In the genomic region with DNA sequence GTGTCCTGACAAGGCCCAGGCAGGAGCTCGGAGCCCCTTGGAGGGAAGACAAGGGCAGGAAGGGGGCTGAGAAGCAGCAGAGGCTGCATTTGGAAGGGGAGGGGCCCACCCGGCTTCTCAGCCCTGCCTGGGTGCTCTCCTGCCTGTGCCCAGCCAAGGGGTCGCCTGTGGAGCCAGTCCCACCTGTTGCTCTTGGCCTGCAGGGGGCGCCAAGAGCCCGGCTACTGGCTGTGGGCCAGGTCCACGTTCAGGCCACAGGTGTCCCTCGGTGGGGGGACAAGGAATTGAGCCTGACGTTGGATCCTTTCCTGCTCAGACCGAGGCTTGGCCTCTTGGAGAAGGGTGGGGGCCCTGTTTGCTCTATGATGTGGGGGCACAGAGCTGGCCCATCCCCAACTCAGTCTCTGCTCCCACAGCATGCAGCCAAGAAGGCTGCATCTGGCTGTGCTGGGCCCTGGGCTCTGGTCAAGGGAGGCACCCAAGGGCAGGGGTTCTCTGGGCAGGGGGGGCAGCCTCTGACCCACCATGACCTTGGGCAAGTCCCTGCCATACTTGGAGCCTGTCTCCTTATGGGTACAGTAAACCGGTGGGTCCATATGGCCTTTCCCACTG, we compare ENCODE assay signal across 8 cellular contexts. TPM values are rescaled to one million over a fixed set of nuclear protein-coding genes. Genes with fewer than 3 reads are reported as not detected.
DNase-seq lines count a peak whose midpoint lies in the region; ATAC-seq and TF ChIP-seq lines count a peak whose summit lies in the region.

No MANE protein-coding gene starts in this region.

- H3K36me3 Mint-ChIP-seq in CD4-positive, alpha-beta memory T cell, result no peaks in the 10 kb centered on the region

- peaks cover 0 to 2% (median 0%) of the 10 kb centered on the region in 4 donors for H3K4me1 Mint-ChIP-seq in CD4-positive, alpha-beta memory T cell

- no peaks in the 10 kb centered on the region for H3K9me3 Mint-ChIP-seq in CD4-positive, alpha-beta memory T cell

- H3K27ac Mint-ChIP-seq in CD4-positive, alpha-beta memory T cell, result no peak overlapping the region

- no peaks in the 10 kb centered on the region for H3K36me3 ChIP-seq in CD4-positive, alpha-beta memory T cell (ENCODE audit: insufficient read depth, low read length)
- H3K36me3 ChIP-seq in left lung, result no peaks in the 10 kb centered on the region

- peak; percentile 71 for TF ChIP-seq CTCF in astrocyte of the cerebellum (IDR thresholded peaks at IDR 0.05; ENCODE audit: low read depth, low read length, missing control alignments)
- TF ChIP-seq CTCF in left lung (IDR thresholded peaks at IDR 0.05), result peak; percentile 58 to 77

- no peak overlapping the region for H3K27ac ChIP-seq in CD4-positive, alpha-beta memory T cell (ENCODE audit: low read depth, low read length)
- no peak overlapping the region for H3K27ac ChIP-seq in left lung

- POLR2A ChIA-PET in CD4-positive, alpha-beta memory T cell (lab: Charles Lee; ENCODE audit: partially characterized antibody), result interaction anchor here (1.0 kb wide), 1 partner anchor 285 kb away, joined by 3 read pairs; no protein-coding TSS in a partner anchor

- intact Hi-C loops in CD4-positive, alpha-beta memory T cell (cut with micrococcal nuclease), result loop anchor here (5.0 kb wide), 1 partner anchor 510 kb away; a partner anchor contains a TSS
- intact Hi-C loops in left lung (cut with DNase I), result loop anchor here in 1 of 2 donors (10.0 kb wide), 2 partner anchors 153 to 283 kb away; no protein-coding TSS in a partner anchor

- no peak overlapping the region for H3K4me3 ChIP-seq in CD4-positive, alpha-beta memory T cell (ENCODE audit: low read length in 2 of 2)
- H3K4me3 ChIP-seq in astrocyte of the cerebellum (ENCODE audit: low read depth, low read length) (no peak overlapping the region), left lung (no peak overlapping the region)

- no peaks in the 10 kb centered on the region for H3K27me3 ChIP-seq in CD4-positive, alpha-beta memory T cell (ENCODE audit: insufficient read depth, low read length)
- peaks cover 0 to 32% of the 10 kb centered on the region in 2 donors for H3K27me3 ChIP-seq in left lung

- H3K4me3 Mint-ChIP-seq in CD4-positive, alpha-beta memory T cell, result no peak overlapping the region

- CTCF ChIA-PET in CD4-positive, alpha-beta memory T cell (lab: Charles Lee; ENCODE audit: partially characterized antibody), result interaction anchor here (0.6 to 2.2 kb wide), 6 partner anchors 8 to 833 kb away, joined by 3 to 9 read pairs (median 3); no protein-coding TSS in a partner anchor

- ATAC-seq in left lung (peak; percentile 76), GM19035 (IDR thresholded peaks at IDR 0.05; ENCODE audit: unreplicated experiment) (no peak)

- peak in 4 of 5 donors; percentile 34 to 48 (median 40) for DNase-seq in CD4-positive, alpha-beta memory T cell
- DNase-seq in HuH-7 (ENCODE audit: low spot score), result peak; percentile 93
- peak; percentile 31 to 45 (median 34) for DNase-seq in T-helper 1 cell
- no peak for DNase-seq in astrocyte of the cerebellum (ENCODE audit: low read depth)
- peak in 1 of 2 donors; percentile 88 for DNase-seq in left lung
- DNase-seq in stimulated activated CD8-positive, alpha-beta memory T cell treated with anti-CD3 and anti-CD28 coated beads, Interleukin-15, amount 100 ng/mL, for 1 hour (ENCODE audit: low read depth), result peak; percentile 12
- DNase-seq in occipital lobe (lab: John Stamatoyannopoulos, UW), result no peak

- in situ Hi-C loops in astrocyte of the cerebellum (cut with HindIII; ENCODE audit: low sequenced_read_pairs), result no loop called here

- no peaks in the 10 kb centered on the region for H3K4me1 ChIP-seq in CD4-positive, alpha-beta memory T cell (ENCODE audit: insufficient read depth, low read length)
- H3K4me1 ChIP-seq in left lung, result peaks cover 0 to 14% of the 10 kb centered on the region in 2 donors

- H3K9me3 ChIP-seq in CD4-positive, alpha-beta memory T cell (ENCODE audit: control insufficient read depth in 1 of 2, low read length in 2 of 2), result no peaks in the 10 kb centered on the region
- no peaks in the 10 kb centered on the region for H3K9me3 ChIP-seq in left lung

- no peaks in the 10 kb centered on the region for H3K27me3 Mint-ChIP-seq in CD4-positive, alpha-beta memory T cell

RNA-seq across cellular contexts. Expression of a gene that starts 10.9 kb away (rescaled TPM):
- not detected for total RNA-seq in CD4-positive, alpha-beta memory T cell
- under 1 TPM in 1 of 2 donors, not detected in 1; 0.10 TPM for polyA plus RNA-seq in CD4-positive, alpha-beta memory T cell
- total RNA-seq in left lung, result 1 to 10 TPM; 1.8 to 4.0 TPM
- 5.6 TPM for total RNA-seq in occipital lobe

Comparison
In these comparisons a context has a peak if more than half of its experiments do, and no peak if none do; other contexts are left out.
1. DNase-seq: peak in CD4-positive, alpha-beta memory T cell (4 of 5), HuH-7 (single experiment), T-helper 1 cell (5 of 5) and stimulated activated CD8-positive, alpha-beta memory T cell treated with anti-CD3 and anti-CD28 coated beads, Interleukin-15, amount 100 ng/mL, for 1 hour (single experiment); none in astrocyte of the cerebellum (single experiment) and occipital lobe (single experiment).